ENCODE assay signal across 1 cellular context in the genomic region with DNA sequence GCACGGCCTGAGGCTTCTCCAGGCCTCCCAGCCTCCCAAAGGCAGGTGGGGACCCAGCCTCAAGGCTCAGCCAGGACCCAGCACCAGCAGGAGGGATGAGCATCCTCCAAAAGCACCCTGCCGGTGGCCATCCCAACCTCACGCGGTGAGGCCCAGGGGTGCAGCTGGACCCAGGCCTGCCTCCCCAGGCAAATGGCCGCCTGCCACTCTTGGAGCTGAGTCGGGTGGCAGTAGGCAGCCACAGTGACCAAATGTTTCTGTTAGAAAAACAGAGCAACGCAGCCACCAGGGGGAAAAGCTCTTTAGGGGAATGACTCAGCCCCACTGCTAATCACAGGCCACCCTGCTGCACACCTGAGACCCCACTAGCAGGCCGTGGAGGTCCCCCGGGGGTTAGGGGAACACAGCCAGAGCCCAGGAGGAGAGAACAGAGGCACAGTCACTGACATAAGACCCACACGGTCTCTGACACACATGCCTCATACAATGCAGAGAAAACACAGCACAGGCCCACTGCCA.
TF ChIP-seq lines count a peak whose summit lies in the region.

No MANE protein-coding gene starts in this region.

TF ChIP-seq in HepG2, 621 proteins besides CTCF, POLR2A, EP300 and RAD21 (continues in another document):
- TF ChIP-seq ZFP37 (CRISPR knock-in tag; IDR thresholded peaks at IDR 0.05; ENCODE audit: borderline replicate concordance), result no peak
- TF ChIP-seq NCOR1 (IDR thresholded peaks at IDR 0.05; ENCODE audit: borderline replicate concordance, low read length), result no peak
- no peak for TF ChIP-seq ZNF33A (CRISPR knock-in tag; IDR thresholded peaks at IDR 0.05; ENCODE audit: borderline replicate concordance)
- no peak for TF ChIP-seq HDAC6 (IDR thresholded peaks at IDR 0.05; ENCODE audit: low read depth, low read length)
- TF ChIP-seq AGO2 (optimal IDR thresholded peaks at IDR 0.05; ENCODE audit: low read depth, low read length), result peak; percentile 27
- TF ChIP-seq KDM4B (CRISPR knock-in tag; IDR thresholded peaks at IDR 0.05), result no peak
- TF ChIP-seq NFAT5 (CRISPR knock-in tag; IDR thresholded peaks at IDR 0.05), result no peak
- TF ChIP-seq PHF8 (CRISPR knock-in tag; IDR thresholded peaks at IDR 0.05), result no peak
- no peak for TF ChIP-seq ZNF205 (CRISPR knock-in tag; IDR thresholded peaks at IDR 0.05)
- TF ChIP-seq ZNF773 (CRISPR knock-in tag; IDR thresholded peaks at IDR 0.05; ENCODE audit: borderline replicate concordance), result no peak
- no peak for TF ChIP-seq ZNF326 (CRISPR knock-in tag; IDR thresholded peaks at IDR 0.05; ENCODE audit: borderline replicate concordance)
- no peak for TF ChIP-seq ZNF549 (CRISPR knock-in tag; IDR thresholded peaks at IDR 0.05)
- no peak for TF ChIP-seq PLSCR1 (CRISPR knock-in tag; IDR thresholded peaks at IDR 0.05; ENCODE audit: borderline replicate concordance)
- no peak for TF ChIP-seq KAT8 (CRISPR knock-in tag; IDR thresholded peaks at IDR 0.05)
- TF ChIP-seq ZBTB34 (CRISPR knock-in tag; IDR thresholded peaks at IDR 0.05), result no peak
- TF ChIP-seq ZNF350 (CRISPR knock-in tag; IDR thresholded peaks at IDR 0.05; ENCODE audit: borderline replicate concordance, low read depth), result no peak
- TF ChIP-seq HNF4A (CRISPR knock-in tag; IDR thresholded peaks at IDR 0.05), result no peak
- no peak for TF ChIP-seq CCAR2 (optimal IDR thresholded peaks at IDR 0.05; ENCODE audit: low read depth, low read length)
- TF ChIP-seq NONO (IDR thresholded peaks at IDR 0.05), result no peak
- TF ChIP-seq NONO (CRISPR knock-in tag; conservative IDR thresholded peaks at IDR 0.05), result no peak
- TF ChIP-seq ZNF563 (CRISPR knock-in tag; IDR thresholded peaks at IDR 0.05), result no peak
- TF ChIP-seq KIAA2018 (CRISPR knock-in tag; IDR thresholded peaks at IDR 0.05; ENCODE audit: borderline replicate concordance), result no peak
- TF ChIP-seq ZNF20 (CRISPR knock-in tag; IDR thresholded peaks at IDR 0.05), result no peak
- no peak for TF ChIP-seq ZMYM3 (CRISPR knock-in tag; IDR thresholded peaks at IDR 0.05)
- TF ChIP-seq ZNF770 (CRISPR knock-in tag; IDR thresholded peaks at IDR 0.05), result 0 out of 2 replicates have a peak, but pooled peaks have one; percentile 4
- TF ChIP-seq, protein P1, sequence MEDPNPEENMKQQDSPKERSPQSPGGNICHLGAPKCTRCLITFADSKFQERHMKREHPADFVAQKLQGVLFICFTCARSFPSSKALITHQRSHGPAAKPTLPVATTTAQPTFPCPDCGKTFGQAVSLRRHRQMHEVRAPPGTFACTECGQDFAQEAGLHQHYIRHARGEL (CRISPR knock-in tag; IDR thresholded peaks at IDR 0.05), result no peak
- TF ChIP-seq ZC3H4 (CRISPR knock-in tag; IDR thresholded peaks at IDR 0.05; ENCODE audit: borderline replicate concordance), result no peak
- TF ChIP-seq PRMT3 (CRISPR knock-in tag; IDR thresholded peaks at IDR 0.05; ENCODE audit: borderline replicate concordance, low read depth), result no peak
- TF ChIP-seq ERF (CRISPR knock-in tag; IDR thresholded peaks at IDR 0.05), result no peak
- no peak for TF ChIP-seq ZNF83 (CRISPR knock-in tag; IDR thresholded peaks at IDR 0.05; ENCODE audit: borderline replicate concordance)
- TF ChIP-seq ZZZ3 (CRISPR knock-in tag; IDR thresholded peaks at IDR 0.05; ENCODE audit: borderline replicate concordance), result no peak
- TF ChIP-seq MAZ (IDR thresholded peaks at IDR 0.05; ENCODE audit: borderline replicate concordance, low read depth, low read length), result no peak
- TF ChIP-seq MAZ (CRISPR knock-in tag; IDR thresholded peaks at IDR 0.05; ENCODE audit: low read depth), result no peak
- no peak for TF ChIP-seq CC2D1A (CRISPR knock-in tag; IDR thresholded peaks at IDR 0.05)
- TF ChIP-seq ZBTB14 (CRISPR knock-in tag; IDR thresholded peaks at IDR 0.05), result no peak
- no peak for TF ChIP-seq HHEX (CRISPR knock-in tag; IDR thresholded peaks at IDR 0.05)
- TF ChIP-seq HMG20A (CRISPR knock-in tag; IDR thresholded peaks at IDR 0.05; ENCODE audit: borderline replicate concordance), result no peak
- no peak for TF ChIP-seq ZNF674 (CRISPR knock-in tag; IDR thresholded peaks at IDR 0.05; ENCODE audit: low read depth)
- TF ChIP-seq NFE2L1 (CRISPR knock-in tag; IDR thresholded peaks at IDR 0.05; ENCODE audit: borderline replicate concordance), result no peak
- 0 out of 2 replicates have a peak, but pooled peaks have one; percentile 2 for TF ChIP-seq POGZ (CRISPR knock-in tag; IDR thresholded peaks at IDR 0.05)
- no peak for TF ChIP-seq SP5 (CRISPR knock-in tag; IDR thresholded peaks at IDR 0.05; ENCODE audit: borderline replicate concordance, low read depth)
- TF ChIP-seq, protein P2, sequence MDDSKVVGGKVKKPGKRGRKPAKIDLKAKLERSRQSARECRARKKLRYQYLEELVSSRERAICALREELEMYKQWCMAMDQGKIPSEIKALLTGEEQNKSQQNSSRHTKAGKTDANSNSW (CRISPR knock-in tag; IDR thresholded peaks at IDR 0.05; ENCODE audit: borderline replicate concordance), result no peak
